In genomic region chr10:71031601-71032000, GRCh38 we compare ENCODE assay signal across 24 cellular contexts.
"Had no signal": no experiment of that assay in that cellular context is flagged by ENCODE, and none has a peak within 500 bp of the region (broad histone marks: within the 10 kb centered on the region; RNA-seq: fewer than 3 reads in every experiment).

No MANE protein-coding gene starts in this region.

- H3K27me3 ChIP-seq: MG63, Peyer's patch, SJSA1 had no signal

- H3K27ac ChIP-seq: KMS-11, Peyer's patch, RWPE1, SJSA1 had no signal

- H3K27me3 Mint-ChIP-seq: activated naive CD8-positive, alpha-beta T cell treated with anti-CD3 and anti-CD28 coated beads for 36 hours had no signal

- ATAC-seq: activated T-cell treated with anti-CD3 and anti-CD28 coated beads, Interleukin-2, amount 50 U/mL, for 72 hours; SK-N-SH treated with all-trans-retinoic acid at 6 μM for 48 hours had no signal

- H3K36me3 ChIP-seq: MG63, Peyer's patch, SJSA1 had no signal

- H3K4me1 Mint-ChIP-seq: activated CD4-positive, alpha-beta memory T cell treated with anti-CD3 and anti-CD28 coated beads, Interleukin-2, amount 10 ng/mL, durations not matched to agents 7 days and 5 days; activated naive CD4-positive, alpha-beta T cell treated with anti-CD3 and anti-CD28 coated beads, Interleukin-2, amount 10 ng/mL, durations not matched to agents 7 days and 5 days; activated naive CD8-positive, alpha-beta T cell treated with anti-CD3 and anti-CD28 coated beads for 36 hours had no signal

- H3K4me3 Mint-ChIP-seq: activated CD4-positive, alpha-beta memory T cell treated with anti-CD3 and anti-CD28 coated beads, Interleukin-2, amount 10 ng/mL, durations not matched to agents 7 days and 5 days; activated naive CD4-positive, alpha-beta T cell treated with anti-CD3 and anti-CD28 coated beads, Interleukin-2, amount 10 ng/mL, durations not matched to agents 7 days and 5 days; activated naive CD8-positive, alpha-beta T cell treated with anti-CD3 and anti-CD28 coated beads for 36 hours; activated T-cell treated with anti-CD3 and anti-CD28 coated beads, Interleukin-2, amount 50 U/mL, for 72 hours had no signal

- H3K36me3 Mint-ChIP-seq: activated naive CD4-positive, alpha-beta T cell treated with anti-CD3 and anti-CD28 coated beads, Interleukin-2, amount 10 ng/mL, durations not matched to agents 7 days and 5 days; activated naive CD8-positive, alpha-beta T cell treated with anti-CD3 and anti-CD28 coated beads for 36 hours had no signal

- H3K4me3 ChIP-seq: MG63, Peyer's patch, SJSA1 had no signal

- H3K27ac Mint-ChIP-seq: activated CD4-positive, alpha-beta memory T cell treated with anti-CD3 and anti-CD28 coated beads, Interleukin-2, amount 10 ng/mL, durations not matched to agents 7 days and 5 days; activated naive CD4-positive, alpha-beta T cell treated with anti-CD3 and anti-CD28 coated beads, Interleukin-2, amount 10 ng/mL, durations not matched to agents 7 days and 5 days; activated naive CD8-positive, alpha-beta T cell treated with anti-CD3 and anti-CD28 coated beads for 36 hours; activated T-cell treated with anti-CD3 and anti-CD28 coated beads, Interleukin-2, amount 50 U/mL, for 72 hours; activated T-helper 2 cell treated with anti-CD3 and anti-CD28 coated beads, Interferon-gamma antibody, Interleukin-2, Interleukin-4, amounts not matched to agents 10 μg/mL and 5 μg/mL and 100 μg/mL, durations not matched to agents 14 hours and 24 hours and 36 hours had no signal

- H3K4me2 ChIP-seq: KMS-11 had no signal

- DNase-seq: activated CD4-positive, alpha-beta memory T cell treated with anti-CD3 and anti-CD28 coated beads, Interleukin-2, amount 10 ng/mL, durations not matched to agents 7 days and 5 days; activated CD4-positive, alpha-beta T cell treated with anti-CD3 and anti-CD28 coated beads, Interleukin-2, amount 50 U/mL, for 1 hour; activated CD4-positive, CD25-positive, alpha-beta regulatory T cell; activated gamma-delta T cell treated with Interleukin-2 at 50 U/mL for 16 hours; activated naive CD4-positive, alpha-beta T cell treated with anti-CD3 and anti-CD28 coated beads, Interleukin-2, amount 10 ng/mL, durations not matched to agents 7 days and 5 days; activated naive CD8-positive, alpha-beta T cell treated with anti-CD3 and anti-CD28 coated beads for 36 hours; activated T-cell treated with anti-CD3 and anti-CD28 coated beads, Interleukin-2, amount 50 U/mL, for 72 hours; central memory CD4-positive, alpha-beta T cell; MG63; MV-4-11; NCI-H1092 treated with DMSO at 0.1 percent for 48 hours; NCI-H1417 treated with DMSO at 0.1 percent for 48 hours; NCI-H187; NCI-H2081; NCI-H446; NCI-H524; Right ventricle myocardium superior; SW 1271 had no signal

- H3K9me3 ChIP-seq: MG63, Peyer's patch, SJSA1 had no signal

- H3K4me1 ChIP-seq: Peyer's patch, SJSA1 had no signal

- H3K9me3 Mint-ChIP-seq: activated CD4-positive, alpha-beta memory T cell treated with anti-CD3 and anti-CD28 coated beads, Interleukin-2, amount 10 ng/mL, durations not matched to agents 7 days and 5 days; activated naive CD4-positive, alpha-beta T cell treated with anti-CD3 and anti-CD28 coated beads, Interleukin-2, amount 10 ng/mL, durations not matched to agents 7 days and 5 days; activated naive CD8-positive, alpha-beta T cell treated with anti-CD3 and anti-CD28 coated beads for 36 hours; activated T-cell treated with anti-CD3 and anti-CD28 coated beads, Interleukin-2, amount 50 U/mL, for 72 hours; activated T-helper 2 cell treated with anti-CD3 and anti-CD28 coated beads, Interferon-gamma antibody, Interleukin-2, Interleukin-4, amounts not matched to agents 10 μg/mL and 5 μg/mL and 100 μg/mL, durations not matched to agents 14 hours and 24 hours and 36 hours had no signal
